18 cellular contexts compared by ENCODE assay signal in genomic region chr16:70510216-70510615, GRCh38. TPM values are rescaled to one million over a fixed set of nuclear protein-coding genes. Genes with fewer than 3 reads are reported as not detected.
DNase-seq lines count a peak whose midpoint lies in the region; ATAC-seq and TF ChIP-seq lines count a peak whose summit lies in the region.
"Had no signal": no experiment of that assay in that cellular context is flagged by ENCODE, and none has a peak within 500 bp of the region (broad histone marks: within the 10 kb centered on the region; RNA-seq: fewer than 3 reads in every experiment).

No MANE protein-coding gene starts in this region.

- H3K27me3 Mint-ChIP-seq in activated T-cell treated with anti-CD3 and anti-CD28 coated beads, Interleukin-2, amount 50 U/mL, for 24 hours: no peaks in the 10 kb centered on the region
- H3K27me3 Mint-ChIP-seq in CD14-positive monocyte (ENCODE audit: low read depth in 3 of 3) (no peaks in the 10 kb centered on the region), progenitor cell of endocrine pancreas (no peaks in the 10 kb centered on the region)
- no peaks in the 10 kb centered on the region for H3K27me3 Mint-ChIP-seq in CD4-positive, CD25-positive, alpha-beta regulatory T cell
- H3K27me3 Mint-ChIP-seq: CD4-positive, alpha-beta T cell; CD8-positive, alpha-beta memory T cell had no signal

- peaks cover 8% of the 10 kb centered on the region for H3K4me1 ChIP-seq in CD4-positive, CD25-positive, alpha-beta regulatory T cell (ENCODE audit: control insufficient read depth, insufficient read depth, low read length, poor library complexity, severe bottlenecking)

- H3K27ac ChIP-seq in CD4-positive, CD25-positive, alpha-beta regulatory T cell (ENCODE audit: insufficient read depth, low read length, poor library complexity, severe bottlenecking): no peak overlapping the region
- H3K27ac ChIP-seq: GM23248 had no signal

- TF ChIP-seq CTCF in CD14-positive monocyte (IDR thresholded peaks at IDR 0.05): no peak
- no peak for TF ChIP-seq CTCF in progenitor cell of endocrine pancreas (IDR thresholded peaks at IDR 0.05; ENCODE audit: unreplicated experiment)

- no peak overlapping the region for H3K4me3 Mint-ChIP-seq in activated T-cell treated with anti-CD3 and anti-CD28 coated beads, Interleukin-2, amount 50 U/mL, for 24 hours
- H3K4me3 Mint-ChIP-seq in CD14-positive monocyte (no peak overlapping the region), progenitor cell of endocrine pancreas (ENCODE audit: low read depth) (no peak overlapping the region)
- no peak overlapping the region for H3K4me3 Mint-ChIP-seq in CD4-positive, CD25-positive, alpha-beta regulatory T cell
- H3K4me3 Mint-ChIP-seq: CD4-positive, alpha-beta T cell; CD8-positive, alpha-beta memory T cell had no signal

- peaks cover 6% of the 10 kb centered on the region for H3K4me1 Mint-ChIP-seq in activated T-cell treated with anti-CD3 and anti-CD28 coated beads, Interleukin-2, amount 50 U/mL, for 24 hours (ENCODE audit: low read depth)
- H3K4me1 Mint-ChIP-seq in CD14-positive monocyte: peaks cover 5% of the 10 kb centered on the region
- H3K4me1 Mint-ChIP-seq in CD4-positive, CD25-positive, alpha-beta regulatory T cell: peaks cover 0 to 11% (median 8%) of the 10 kb centered on the region in 4 donors
- H3K4me1 Mint-ChIP-seq in progenitor cell of endocrine pancreas (ENCODE audit: low read depth): no peaks in the 10 kb centered on the region

- peak overlapping the region; percentile 37 for H3K27ac Mint-ChIP-seq in activated T-cell treated with anti-CD3 and anti-CD28 coated beads, Interleukin-2, amount 50 U/mL, for 24 hours
- peak overlapping the region in 4 of 7 donors; percentile 4 to 56 (median 24) for H3K27ac Mint-ChIP-seq in CD14-positive monocyte
- peak overlapping the region in 2 of 3 donors; percentile 32 to 74 for H3K27ac Mint-ChIP-seq in CD4-positive, CD25-positive, alpha-beta regulatory T cell
- peak overlapping the region; percentile 77 for H3K27ac Mint-ChIP-seq in progenitor cell of endocrine pancreas
- H3K27ac Mint-ChIP-seq: CD4-positive, alpha-beta T cell had no signal

- H3K36me3 ChIP-seq in CD4-positive, CD25-positive, alpha-beta regulatory T cell (ENCODE audit: control insufficient read depth, insufficient read depth, low read length): peaks cover 59% of the 10 kb centered on the region

- ATAC-seq in CD4-positive, CD25-positive, alpha-beta regulatory T cell (ENCODE audit: low read depth in 2 of 2): no peak
- ATAC-seq in HG03565 (IDR thresholded peaks at IDR 0.05; ENCODE audit: unreplicated experiment) (no peak), HG02623 (IDR thresholded peaks at IDR 0.05; ENCODE audit: unreplicated experiment) (no peak)
- ATAC-seq: GM12878 had no signal

- no peaks in the 10 kb centered on the region for H3K9me3 Mint-ChIP-seq in activated T-cell treated with anti-CD3 and anti-CD28 coated beads, Interleukin-2, amount 50 U/mL, for 24 hours
- H3K9me3 Mint-ChIP-seq in CD14-positive monocyte (no peaks in the 10 kb centered on the region), progenitor cell of endocrine pancreas (ENCODE audit: low read depth) (no peaks in the 10 kb centered on the region)
- H3K9me3 Mint-ChIP-seq in CD4-positive, CD25-positive, alpha-beta regulatory T cell: no peaks in the 10 kb centered on the region
- H3K9me3 Mint-ChIP-seq: CD4-positive, alpha-beta T cell; CD8-positive, alpha-beta memory T cell had no signal

- H3K9me3 ChIP-seq in CD4-positive, CD25-positive, alpha-beta regulatory T cell (ENCODE audit: control insufficient read depth in 2 of 2, low read length in 2 of 2): no peaks in the 10 kb centered on the region

- H3K27me3 ChIP-seq in CD4-positive, CD25-positive, alpha-beta regulatory T cell (ENCODE audit: control insufficient read depth, insufficient read depth, low read length): no peaks in the 10 kb centered on the region

- no peak for DNase-seq in activated T-cell treated with anti-CD3 and anti-CD28 coated beads, Interleukin-2, amount 50 U/mL, for 24 hours
- no peak for DNase-seq in activated T-cell treated with anti-CD3 and anti-CD28 coated beads, Interleukin-2, amount 50 U/mL, for 48 hours
- DNase-seq in CD14-positive monocyte (ENCODE audit: low spot score) (no peak), progenitor cell of endocrine pancreas (ENCODE audit: low spot score, unreplicated experiment) (no peak)
- no peak for DNase-seq in CD4-positive, CD25-positive, alpha-beta regulatory T cell
- DNase-seq: C1 segment of cervical spinal cord; CD4-positive, alpha-beta T cell; CD8-positive, alpha-beta memory T cell; DMS 273 treated with DMSO at 0.1 percent for 48 hours; DMS79; EL; GDM1; GM23248; H7; HCEC 1CT had no signal

- no peak overlapping the region for H3K4me3 ChIP-seq in CD4-positive, CD25-positive, alpha-beta regulatory T cell (ENCODE audit: low read depth, low read length)
- H3K4me3 ChIP-seq: GM12878, GM23248 had no signal

- intact Hi-C loops in CD14-positive monocyte (cut with micrococcal nuclease): no loop called here

- peaks cover 66% of the 10 kb centered on the region for H3K36me3 Mint-ChIP-seq in activated T-cell treated with anti-CD3 and anti-CD28 coated beads, Interleukin-2, amount 50 U/mL, for 24 hours (ENCODE audit: low read depth)
- peaks cover 68 to 86% of the 10 kb centered on the region in 2 donors for H3K36me3 Mint-ChIP-seq in CD14-positive monocyte
- H3K36me3 Mint-ChIP-seq in CD4-positive, CD25-positive, alpha-beta regulatory T cell: peaks cover 35% of the 10 kb centered on the region
- peaks cover 16% of the 10 kb centered on the region for H3K36me3 Mint-ChIP-seq in progenitor cell of endocrine pancreas (ENCODE audit: insufficient read depth)

RNA-seq across cellular contexts. Expression of gene COG4, which starts 13.1 kb away (rescaled TPM):
- 10 to 100 TPM; 37.6 to 40.1 TPM for polyA plus RNA-seq in CD14-positive monocyte
- total RNA-seq in CD4-positive, CD25-positive, alpha-beta regulatory T cell: 57.4 TPM
- 10 to 100 TPM; 37.5 to 73.2 (median 48.1) TPM for polyA plus RNA-seq in CD4-positive, CD25-positive, alpha-beta regulatory T cell
- total RNA-seq in progenitor cell of endocrine pancreas: 75.9 and 76.0 TPM in 2 replicates

RNA-seq across cellular contexts. Expression of gene SF3B3, which starts 13.4 kb away (rescaled TPM):
- polyA plus RNA-seq in CD14-positive monocyte: 10 to 100 TPM; 42.1 to 52.3 TPM
- 190 TPM for total RNA-seq in CD4-positive, CD25-positive, alpha-beta regulatory T cell
- polyA plus RNA-seq in CD4-positive, CD25-positive, alpha-beta regulatory T cell: 100 to 1,000 TPM; 110 to 165 (median 136) TPM
- 379 and 387 TPM in 2 replicates for total RNA-seq in progenitor cell of endocrine pancreas

RNA-seq across cellular contexts. Expression of gene FCSK, which starts 55.8 kb away (rescaled TPM):
- polyA plus RNA-seq in CD14-positive monocyte: 1 to 10 TPM; 4.2 to 6.4 TPM
- 28.5 TPM for total RNA-seq in CD4-positive, CD25-positive, alpha-beta regulatory T cell
- 10 to 100 TPM in 1 of 4 donors, 1 to 10 TPM in 3; 5.7 to 11.5 (median 7.7) TPM for polyA plus RNA-seq in CD4-positive, CD25-positive, alpha-beta regulatory T cell
- total RNA-seq in progenitor cell of endocrine pancreas: 18.8 and 21.1 TPM in 2 replicates

Comparison
In these comparisons a context has a peak if more than half of its experiments do, and no peak if none do; other contexts are left out.
1. H3K27ac Mint-ChIP-seq: peak in every context shown above with its lines; median percentile 77 in progenitor cell of endocrine pancreas; 53 in CD4-positive, CD25-positive, alpha-beta regulatory T cell; 37 in activated T-cell treated with anti-CD3 and anti-CD28 coated beads, Interleukin-2, amount 50 U/mL, for 24 hours; 24 in CD14-positive monocyte.